ENCODE assay signal across 7 cellular contexts in genomic region chr1:59879556-59879955, GRCh38. TPM values are rescaled to one million over a fixed set of nuclear protein-coding genes. Genes with fewer than 3 reads are reported as not detected.
DNase-seq lines count a peak whose midpoint lies in the region; ATAC-seq and TF ChIP-seq lines count a peak whose summit lies in the region.

No MANE protein-coding gene starts in this region.

- H3K4me1 ChIP-seq in PC-3 (ENCODE audit: insufficient read depth, low read length) (no peaks in the 10 kb centered on the region), right atrium auricular region (peaks cover 0 to 3% of the 10 kb centered on the region in 2 donors), smooth muscle cell (ENCODE audit: low read depth) (no peaks in the 10 kb centered on the region)

- H3K27me3 ChIP-seq in PC-3 (ENCODE audit: low read length): 0 out of 2 replicates have a peak, but pooled peaks cover 4% of the 10 kb centered on the region
- H3K27me3 ChIP-seq in right atrium auricular region: no peaks in the 10 kb centered on the region
- H3K27me3 ChIP-seq in smooth muscle cell (ENCODE audit: low read depth): no peaks in the 10 kb centered on the region

- H3K9me3 ChIP-seq in PC-3 (ENCODE audit: low read length) (no peaks in the 10 kb centered on the region), right atrium auricular region (peaks cover 0 to 13% of the 10 kb centered on the region in 2 donors), smooth muscle cell (replicated peaks; ENCODE audit: low read depth) (peaks cover 6% of the 10 kb centered on the region)

- no peaks in the 10 kb centered on the region for H3K36me3 ChIP-seq in PC-3 (ENCODE audit: low read depth, low read length)
- H3K36me3 ChIP-seq in right atrium auricular region: no peaks in the 10 kb centered on the region
- H3K36me3 ChIP-seq in smooth muscle cell (ENCODE audit: low read depth): no peaks in the 10 kb centered on the region

- CTCF ChIA-PET in PC-3 (lab: Charles Lee): no interaction called here

- H2AFZ ChIP-seq in PC-3 (ENCODE audit: low read length) (no peak overlapping the region), smooth muscle cell (ENCODE audit: low read depth) (no peak overlapping the region)

- no peaks in the 10 kb centered on the region for H3F3A ChIP-seq in PC-3 (ENCODE audit: low read length, unreplicated experiment)
- H3F3A ChIP-seq in smooth muscle cell (ENCODE audit: low read depth): no peaks in the 10 kb centered on the region

- H3K4me3 ChIP-seq in PC-3 (ENCODE audit: low read length) (no peak overlapping the region), right atrium auricular region (no peak overlapping the region), smooth muscle cell (no peak overlapping the region)

- no peaks in the 10 kb centered on the region for H3K79me2 ChIP-seq in PC-3 (ENCODE audit: low read length)
- H3K79me2 ChIP-seq in smooth muscle cell (ENCODE audit: low read depth): no peaks in the 10 kb centered on the region

- BruUV-seq in PC-3 (replicated peaks; lab: Mats Ljungman, UMichigan): no TSS peak

- H4K20me1 ChIP-seq in PC-3 (ENCODE audit: low read length) (no peaks in the 10 kb centered on the region), smooth muscle cell (ENCODE audit: low read depth) (no peaks in the 10 kb centered on the region)

- DNase-seq in GM04503 (ENCODE audit: low read depth): peak; percentile 6
- peak; percentile 69 for DNase-seq in PC-3
- DNase-seq in activated naive CD4-positive, alpha-beta T cell treated with anti-CD3 and anti-CD28 coated beads, Interleukin-2, amount 50 U/mL, for 16 hours: peak; percentile 45
- peak; percentile 68 for DNase-seq in right atrium auricular region (ENCODE audit: low spot score)
- no peak for DNase-seq in smooth muscle cell (lab: John Stamatoyannopoulos, UW; ENCODE audit: unreplicated experiment)

- H3K4me2 ChIP-seq in PC-3 (ENCODE audit: low read length) (no peak overlapping the region), smooth muscle cell (no peak overlapping the region)

- 20% methylated on average over 5 of the region's 5 CpGs for WGBS in smooth muscle cell (ENCODE audit: low lambda C conversion rate)

- POLR2A ChIA-PET in PC-3 (lab: Charles Lee; ENCODE audit: unreplicated experiment): no interaction called here

- no peaks in the 10 kb centered on the region for H3K9me2 ChIP-seq in PC-3 (replicated peaks; ENCODE audit: low read length)

- H3K27ac ChIP-seq in PC-3 (ENCODE audit: low read length) (no peak overlapping the region), right atrium auricular region (no peak overlapping the region), smooth muscle cell (ENCODE audit: low read depth) (no peak overlapping the region)

- TF ChIP-seq CTCF in PC-3 (conservative IDR thresholded peaks at IDR 0.05; ENCODE audit: low read depth, low read length) (peak; percentile 76), right atrium auricular region (IDR thresholded peaks at IDR 0.05) (peak in 1 of 2 donors; percentile 63), smooth muscle cell (IDR thresholded peaks at IDR 0.05; ENCODE audit: borderline replicate concordance, insufficient read depth, poor library complexity, severe bottlenecking) (peak; percentile 64)

- no peak overlapping the region for H3K9ac ChIP-seq in PC-3 (ENCODE audit: low read length)
- no peak overlapping the region for H3K9ac ChIP-seq in smooth muscle cell (ENCODE audit: low read depth)

- ATAC-seq in HG02981 (IDR thresholded peaks at IDR 0.05; ENCODE audit: unreplicated experiment): peak; percentile 64
- ATAC-seq in PC-3: peak; percentile 85
- ATAC-seq in GM21825 (IDR thresholded peaks at IDR 0.05; ENCODE audit: unreplicated experiment): no peak

- intact Hi-C loops in PC-3 (cut with micrococcal nuclease): loop anchor here (1.0 kb wide), 1 partner anchor 68 kb away; no protein-coding TSS in a partner anchor

RNA-seq across cellular contexts. Expression of gene CYP2J2, which starts 47.0 kb away (rescaled TPM):
- total RNA-seq in PC-3 (2014; rRNA removed) (0.44 and 0.75 TPM in 2 replicates), right atrium auricular region (100 to 1,000 TPM; 100 to 243 TPM), smooth muscle cell (2.2 and 2.5 TPM in 2 replicates)
- 1.7 and 2.4 TPM in 2 replicates for polyA plus RNA-seq in smooth muscle cell

Comparison
In these comparisons a context has a peak if more than half of its experiments do, and no peak if none do; other contexts are left out.
1. RNA of gene CYP2J2, which starts 47.0 kb away (total RNA-seq): 100 to 243 TPM in right atrium auricular region; 2.2 to 2.5 TPM in smooth muscle cell and 0.44 to 0.75 TPM in PC-3; every median in the first group is over 10 times any median in the second.